ENCODE assay signal across 11 cellular contexts in genomic region chr13:25281193-25281936, GRCh38. TPM values are rescaled to one million over a fixed set of nuclear protein-coding genes. Genes with fewer than 3 reads are reported as not detected.
A peak's percentile ranks its signal among the peaks of the same experiment; 100 is the strongest.
DNase-seq lines count a peak whose midpoint lies in the region; ATAC-seq, FAIRE-seq and TF ChIP-seq lines count a peak whose summit lies in the region.
"Had no signal": no experiment of that assay in that cellular context is flagged by ENCODE, and none has a peak within 500 bp of the region (broad histone marks: within the 10 kb centered on the region; RNA-seq: fewer than 3 reads in every experiment).

No MANE protein-coding gene starts in this region.

- H3K27ac ChIP-seq in kidney (ENCODE audit: low read depth in 2 of 2, low read length in 2 of 2), result no peak overlapping the region

- peaks cover 86% of the 10 kb centered on the region for H3K4me1 Mint-ChIP-seq in activated CD4-positive, alpha-beta memory T cell treated with anti-CD3 and anti-CD28 coated beads for 36 hours (ENCODE audit: low read depth)

- H3K4me1 ChIP-seq in kidney (ENCODE audit: control insufficient read depth in 1 of 2, insufficient read depth in 1 of 2, low read depth in 1 of 2, low read length in 2 of 2), result peaks cover 0 to 6% of the 10 kb centered on the region in 2 donors

- no peaks in the 10 kb centered on the region for H3K9me3 ChIP-seq in kidney (ENCODE audit: control insufficient read depth in 1 of 2, low read length in 2 of 2)

- FAIRE-seq in kidney (lab: Jason Lieb, UNC), result no peak
- FAIRE-seq: astrocyte had no signal

- intact Hi-C loops in activated CD4-positive, alpha-beta memory T cell treated with anti-CD3 and anti-CD28 coated beads for 36 hours (cut with micrococcal nuclease), result loop anchor here (1.0 to 10.0 kb wide), 4 partner anchors 20 to 1007 kb away; partner anchors contain the start of gene NUP58
- intact Hi-C loops in kidney (cut with DNase I), result no loop called here

- H3K4me3 Mint-ChIP-seq in activated CD4-positive, alpha-beta memory T cell treated with anti-CD3 and anti-CD28 coated beads for 36 hours, result peak overlapping the region; percentile 11

- no peaks in the 10 kb centered on the region for H3K9me3 Mint-ChIP-seq in activated CD4-positive, alpha-beta memory T cell treated with anti-CD3 and anti-CD28 coated beads for 36 hours

- no peaks in the 10 kb centered on the region for H3K36me3 ChIP-seq in kidney (ENCODE audit: control insufficient read depth in 1 of 2, insufficient read depth in 2 of 2, low read length in 2 of 2)

- ATAC-seq in HG02943 (IDR thresholded peaks at IDR 0.05; ENCODE audit: low read depth, unreplicated experiment), result peak; percentile 67
- ATAC-seq: left colon had no signal

- no peak for TF ChIP-seq CTCF in kidney (IDR thresholded peaks at IDR 0.05; ENCODE audit: borderline replicate concordance, extremely low read depth, insufficient read depth)

- H3K9ac ChIP-seq in kidney (ENCODE audit: low read length in 2 of 2), result no peak overlapping the region

- H3K36me3 Mint-ChIP-seq in activated CD4-positive, alpha-beta memory T cell treated with anti-CD3 and anti-CD28 coated beads for 36 hours, result peaks cover 3% of the 10 kb centered on the region

- no peaks in the 10 kb centered on the region for H3K27me3 Mint-ChIP-seq in activated CD4-positive, alpha-beta memory T cell treated with anti-CD3 and anti-CD28 coated beads for 36 hours

- POLR2A ChIA-PET in activated CD4-positive, alpha-beta memory T cell treated with anti-CD3 and anti-CD28 coated beads for 36 hours (lab: Charles Lee), result interaction anchor here (0.6 to 1.6 kb wide), 3 partner anchors 10 to 591 kb away, joined by 3 to 7 read pairs (median 5); no protein-coding TSS in a partner anchor

- CTCF ChIA-PET in activated CD4-positive, alpha-beta memory T cell treated with anti-CD3 and anti-CD28 coated beads for 36 hours (lab: Charles Lee), result interaction anchor here (0.9 kb wide), 1 partner anchor 24 kb away, joined by 3 read pairs; no protein-coding TSS in a partner anchor

- no peak overlapping the region for H3K4me3 ChIP-seq in kidney (ENCODE audit: low read length in 2 of 2)

- DNase-seq in stimulated activated CD4-positive, alpha-beta T cell treated with anti-CD3 and anti-CD28 coated beads, Interleukin-1b, Interleukin-23, amount 100 ng/mL, for 48 hours, result peak; percentile 21
- no peak for DNase-seq in stimulated activated CD4-positive, alpha-beta T cell treated with anti-CD3 and anti-CD28 coated beads, Interleukin-4, amount 100 ng/mL, for 1 hour
- peak; percentile 58 for DNase-seq in activated CD4-positive, alpha-beta memory T cell treated with anti-CD3 and anti-CD28 coated beads for 36 hours
- DNase-seq in kidney (no peak), Kasumi-1 (lab: John Stamatoyannopoulos, UW) (no peak), DMS114 treated with DMSO at 0.1 percent for 48 hours (lab: John Stamatoyannopoulos, UW; ENCODE audit: unreplicated experiment) (no peak), T-helper 9 cell (no peak)
- DNase-seq: left colon, NCI-H187 had no signal

- peak overlapping the region; percentile 83 for H3K27ac Mint-ChIP-seq in activated CD4-positive, alpha-beta memory T cell treated with anti-CD3 and anti-CD28 coated beads for 36 hours

RNA-seq across cellular contexts. Expression of gene MTMR6, which starts 5.9 kb away (rescaled TPM):
- total RNA-seq in activated CD4-positive, alpha-beta memory T cell treated with anti-CD3 and anti-CD28 coated beads for 36 hours, result 10 to 100 TPM; 12.2 to 12.5 TPM
- total RNA-seq in kidney, result 21.4 TPM
- 9.4 TPM for polyA plus RNA-seq in kidney (ENCODE audit: insufficient read depth, low read depth, low replicate concordance)

RNA-seq across cellular contexts. Expression of gene NUP58, which starts 20.1 kb away (rescaled TPM):
- total RNA-seq in activated CD4-positive, alpha-beta memory T cell treated with anti-CD3 and anti-CD28 coated beads for 36 hours, result 100 to 1,000 TPM in 1 of 2 experiments, 10 to 100 TPM in 1; 99.4 to 101 TPM
- 39.1 TPM for total RNA-seq in kidney
- polyA plus RNA-seq in kidney (ENCODE audit: insufficient read depth, low read depth, low replicate concordance), result 13.0 TPM

Comparison
In these comparisons a context has a peak if more than half of its experiments do, and no peak if none do; other contexts are left out.
1. DNase-seq: peak in stimulated activated CD4-positive, alpha-beta T cell treated with anti-CD3 and anti-CD28 coated beads, Interleukin-1b, Interleukin-23, amount 100 ng/mL, for 48 hours (single experiment) and activated CD4-positive, alpha-beta memory T cell treated with anti-CD3 and anti-CD28 coated beads for 36 hours (single experiment); none in stimulated activated CD4-positive, alpha-beta T cell treated with anti-CD3 and anti-CD28 coated beads, Interleukin-4, amount 100 ng/mL, for 1 hour (single experiment), kidney (single experiment), Kasumi-1 (0 of 2), DMS114 treated with DMSO at 0.1 percent for 48 hours (single experiment) and T-helper 9 cell (single experiment).